In genomic region chr3:127754411-127755304, GRCh38 we compare ENCODE assay signal across 7 cellular contexts.
DNase-seq lines count a peak whose midpoint lies in the region; ATAC-seq, FAIRE-seq and TF ChIP-seq lines count a peak whose summit lies in the region.

No MANE protein-coding gene starts in this region.

- peak overlapping the region; percentile 63 for H3K4me3 ChIP-seq in GM12878

- H3K9me3 Mint-ChIP-seq in glutamatergic neuron (ENCODE audit: unreplicated experiment): peaks cover 18% of the 10 kb centered on the region

- peaks cover 19% of the 10 kb centered on the region for H3K27me3 Mint-ChIP-seq in glutamatergic neuron (ENCODE audit: unreplicated experiment)

- POLR2A ChIA-PET in GM12878 (lab: Charles Lee): interaction anchor here (1.0 to 8.4 kb wide), 12 partner anchors 9 to 299 kb away, joined by 3 to 116 read pairs (median 4); partner anchors contain the start of gene MGLL

- WGBS in GM12878 (ENCODE audit: insufficient coverage, insufficient replicate concordance, low lambda C conversion rate, missing lambda C conversion rate): under 1% methylated on average over 34 of the region's 34 CpGs

- in situ Hi-C loops in GM12878 (cut with MboI): no loop called here

- H3K4me2 ChIP-seq in GM12878 (ENCODE audit: control insufficient read depth, insufficient read depth): peak overlapping the region; percentile 94

- no peak overlapping the region for H3K27ac Mint-ChIP-seq in glutamatergic neuron (ENCODE audit: unreplicated experiment)

- no TSS peak for BruUV-seq in GM12878 (replicated peaks; lab: Mats Ljungman, UMichigan)

- peaks cover 70% of the 10 kb centered on the region for H3K4me1 ChIP-seq in GM12878 (ENCODE audit: control insufficient read depth, insufficient read depth, low read length)

- TF ChIP-seq EP300 in GM12878 (IDR thresholded peaks at IDR 0.05; ENCODE audit: borderline replicate concordance in 1 of 2, control insufficient read depth in 1 of 2, low read depth in 2 of 2, low read length in 2 of 2): peak; percentile 68; a peak in 2 of 4 replicates

- FAIRE-seq in GM18507 (lab: Jason Lieb, UNC) (peak; percentile 96), GM12878 (lab: Jason Lieb, UNC) (peak; percentile 79)

- no peaks in the 10 kb centered on the region for H3K9me3 ChIP-seq in GM12878 (replicated peaks; ENCODE audit: control insufficient read depth, insufficient read depth, low read length)

- intact Hi-C loops in GM12878 (cut with micrococcal nuclease; ENCODE audit: unreplicated experiment): loop anchor here (2.0 to 5.0 kb wide), 4 partner anchors 57 to 157 kb away; partner anchors contain the start of gene MCM2

- peak overlapping the region; percentile 99 for H3K27ac ChIP-seq in GM12878 (ENCODE audit: control insufficient read depth, insufficient read depth)

- peaks cover 36% of the 10 kb centered on the region for H3K4me1 Mint-ChIP-seq in glutamatergic neuron (ENCODE audit: low read depth, unreplicated experiment)

- H4K20me1 ChIP-seq in GM12878 (ENCODE audit: control insufficient read depth, insufficient read depth): no peaks in the 10 kb centered on the region

- CTCF ChIA-PET in GM12878 (lab: Yijun Ruan, JAX): interaction anchor here (0.6 to 3.0 kb wide), 15 partner anchors 7 to 104 kb away, joined by 3 to 22 read pairs (median 4); partner anchors contain the start of gene MGLL

- no peak for TF ChIP-seq RAD21 in GM12878 (IDR thresholded peaks at IDR 0.05; ENCODE audit: insufficient read depth, low read depth, low read length)

- peak; percentile 30 for ATAC-seq in HG03159 (IDR thresholded peaks at IDR 0.05; ENCODE audit: unreplicated experiment)
- ATAC-seq in GM12878: peak; percentile 42
- ATAC-seq in HG03025 (IDR thresholded peaks at IDR 0.05; ENCODE audit: low FRiP score, unreplicated experiment): no peak

- DNase-seq in GM18507 (ENCODE audit: extremely low spot score, insufficient read length, low read depth) (no peak), GM12878 (ENCODE audit: low read depth, low spot score) (peak; percentile 84), DMS79 (lab: John Stamatoyannopoulos, UW) (no peak), glutamatergic neuron (no peak)
- DNase-seq in stimulated activated CD8-positive, alpha-beta memory T cell treated with anti-CD3 and anti-CD28 coated beads, Interleukin-12 subunit alpha, Interleukin-12 subunit beta, amount 100 ng/mL, for 4 hours (ENCODE audit: low read depth): peak; percentile 25

- H3K36me3 ChIP-seq in GM12878 (ENCODE audit: control insufficient read depth in 2 of 2, insufficient read depth in 2 of 2, low read length in 1 of 2): peaks cover 0 to 2% of the 10 kb centered on the region in 2 experiments; a peak in 1 of 4 replicates

- peak overlapping the region; percentile 93 for H3K9ac ChIP-seq in GM12878 (ENCODE audit: control insufficient read depth, insufficient read depth, low read length)

- H2AFZ ChIP-seq in GM12878 (ENCODE audit: control insufficient read depth, low read depth, low read length): peak overlapping the region; percentile 50

- H3K27me3 ChIP-seq in GM12878 (replicated peaks in 1 of 2; ENCODE audit: control insufficient read depth in 2 of 2, insufficient read depth in 2 of 2, low read length in 1 of 2): no peaks in the 10 kb centered on the region

- no peaks in the 10 kb centered on the region for H3K36me3 Mint-ChIP-seq in glutamatergic neuron (ENCODE audit: unreplicated experiment)

- SMC1A ChIA-PET in GM12878 (lab: Charles Lee; ENCODE audit: uncharacterized antibody, unreplicated experiment): interaction anchor here (0.8 to 9.6 kb wide), 16 partner anchors 11 to 206 kb away, joined by 3 to 205 read pairs (median 5); partner anchors contain the start of gene MGLL

- peak in 2 of 3 experiments; percentile 11 to 15; a peak in 1 of 6 replicates for TF ChIP-seq CTCF in GM12878 (IDR thresholded peaks at IDR 0.05 in 2 of 3, conservative IDR thresholded peaks at IDR 0.05 in 1 of 3; ENCODE audit: control insufficient read depth in 2 of 3, extremely low read depth in 1 of 3, insufficient read depth in 1 of 3, low read depth in 3 of 3, low read length in 3 of 3)
- no peak for TF ChIP-seq CTCF in glutamatergic neuron (IDR thresholded peaks at IDR 0.05; ENCODE audit: partially characterized antibody, unreplicated experiment)

- no peak overlapping the region for H3K4me3 Mint-ChIP-seq in glutamatergic neuron (ENCODE audit: unreplicated experiment)

- RAD21 ChIA-PET in GM12878 (lab: Charles Lee; ENCODE audit: unreplicated experiment): interaction anchor here (0.9 to 7.7 kb wide), 16 partner anchors 11 to 205 kb away, joined by 3 to 149 read pairs (median 6); partner anchors contain the start of gene MGLL

- TF ChIP-seq POLR2A in GM12878 (IDR thresholded peaks at IDR 0.05; ENCODE audit: low read depth, low read length): peak; percentile 64

- H3K79me2 ChIP-seq in GM12878 (ENCODE audit: control insufficient read depth, insufficient read depth, low read length): peaks cover 57% of the 10 kb centered on the region

TF ChIP-seq in GM12878, 131 proteins besides CTCF, POLR2A, EP300 and RAD21 (continues in another document):
- TF ChIP-seq ATF7 (IDR thresholded peaks at IDR 0.05; ENCODE audit: low read depth): peak; percentile 82
- no peak for TF ChIP-seq CEBPZ (IDR thresholded peaks at IDR 0.05; ENCODE audit: low read depth, low read length)
- peak; percentile 75 for TF ChIP-seq SMARCA5 (IDR thresholded peaks at IDR 0.05)
- 0 out of 2 replicates have a peak, but pooled peaks have one; percentile 2 for TF ChIP-seq TARDBP (IDR thresholded peaks at IDR 0.05; ENCODE audit: borderline replicate concordance)
- TF ChIP-seq CREB1 (IDR thresholded peaks at IDR 0.05; ENCODE audit: low read depth): no peak
- peak; percentile 74; the same call in 1 of the 2 replicates for TF ChIP-seq TCF12 (IDR thresholded peaks at IDR 0.05; ENCODE audit: low read depth, low read length)
- no peak for TF ChIP-seq ATF2 (IDR thresholded peaks at IDR 0.05; ENCODE audit: low read length)
- no peak; the same call in none of the 2 replicates for TF ChIP-seq DPF2 (IDR thresholded peaks at IDR 0.05)
- peak; percentile 86 for TF ChIP-seq MTA2 (IDR thresholded peaks at IDR 0.05; ENCODE audit: low read depth)
- TF ChIP-seq BHLHE40 (IDR thresholded peaks at IDR 0.05; ENCODE audit: borderline replicate concordance in 1 of 2, low read depth in 2 of 2, low read length in 1 of 2): peak; percentile 96

Comparison
In these comparisons a context has a peak if more than half of its experiments do, and no peak if none do; other contexts are left out.
1. DNase-seq: peak in GM12878 (single experiment) and stimulated activated CD8-positive, alpha-beta memory T cell treated with anti-CD3 and anti-CD28 coated beads, Interleukin-12 subunit alpha, Interleukin-12 subunit beta, amount 100 ng/mL, for 4 hours (single experiment); none in GM18507 (single experiment), DMS79 (single experiment) and glutamatergic neuron (single experiment).